Comparison of ENCODE assay signal across 16 cellular contexts in the genomic region with DNA sequence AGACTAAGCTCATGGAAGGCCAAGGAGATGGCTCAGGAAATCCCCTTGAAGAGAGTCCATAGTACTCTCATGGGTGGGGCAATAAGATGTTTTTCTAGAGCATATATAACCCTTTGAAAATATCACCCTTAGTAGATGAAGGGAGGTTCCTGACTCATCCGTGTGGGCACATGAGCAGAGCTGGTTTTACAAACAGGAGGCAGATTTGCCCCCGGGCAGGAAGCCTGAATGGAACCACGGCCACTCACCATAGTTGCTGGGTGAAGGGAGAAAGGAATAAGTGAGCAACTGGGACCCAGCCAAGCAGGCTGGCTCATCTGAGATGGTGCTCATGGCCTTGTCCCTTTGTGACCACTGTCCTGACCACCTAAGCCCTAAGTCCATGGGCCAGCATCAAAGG.
"Had no signal": no experiment of that assay in that cellular context is flagged by ENCODE, and none has a peak within 500 bp of the region (broad histone marks: within the 10 kb centered on the region; RNA-seq: fewer than 3 reads in every experiment).

No MANE protein-coding gene starts in this region.

- DNase-seq: activated CD8-positive, alpha-beta memory T cell treated with anti-CD3 and anti-CD28 coated beads, Interleukin-2, amount 10 ng/mL, durations not matched to agents 7 days and 5 days; activated gamma-delta T cell treated with Interleukin-2 at 50 U/mL for 16 hours; activated T-cell treated with anti-CD3 and anti-CD28 coated beads, Interleukin-2, amount 50 U/mL, for 72 hours; central memory CD4-positive, alpha-beta T cell; effector memory CD4-positive, alpha-beta T cell; glutamatergic neuron; immature natural killer cell; natural killer cell; posterior cingulate gyrus; stimulated activated CD4-positive, alpha-beta T cell treated with anti-CD3 and anti-CD28 coated beads, Interleukin-4, amount 100 ng/mL, for 4 hours; T-helper 17 cell; uterus had no signal

- H3K4me1 Mint-ChIP-seq: immature natural killer cell had no signal

- H3K27me3 ChIP-seq: ascending aorta, right atrium auricular region, uterus had no signal

- ATAC-seq: activated CD4-positive, CD25-positive, alpha-beta regulatory T cell treated with anti-CD3 and anti-CD28 coated beads, Interleukin-2, amount 50 U/mL, for 24 hours; activated CD8-positive, alpha-beta memory T cell treated with anti-CD3 and anti-CD28 coated beads, Interleukin-2, amount 10 ng/mL, durations not matched to agents 7 days and 5 days; activated T-cell treated with anti-CD3 and anti-CD28 coated beads, Interleukin-2, amount 50 U/mL, for 72 hours; natural killer cell; T-helper 17 cell had no signal

- H3K36me3 ChIP-seq: ascending aorta, right atrium auricular region, uterus had no signal

- H3K4me1 ChIP-seq: ascending aorta, right atrium auricular region, uterus had no signal

- H3K4me3 Mint-ChIP-seq: activated CD8-positive, alpha-beta memory T cell treated with anti-CD3 and anti-CD28 coated beads, Interleukin-2, amount 10 ng/mL, durations not matched to agents 7 days and 5 days; activated T-cell treated with anti-CD3 and anti-CD28 coated beads, Interleukin-2, amount 50 U/mL, for 72 hours; immature natural killer cell; natural killer cell; T-helper 17 cell had no signal

- H3K4me3 ChIP-seq: ascending aorta, right atrium auricular region, skin epidermis, uterus had no signal

- H3K9me3 ChIP-seq: ascending aorta, right atrium auricular region, uterus had no signal

- H3K36me3 Mint-ChIP-seq: activated CD8-positive, alpha-beta memory T cell treated with anti-CD3 and anti-CD28 coated beads, Interleukin-2, amount 10 ng/mL, durations not matched to agents 7 days and 5 days; immature natural killer cell; natural killer cell had no signal

- H3K9me3 Mint-ChIP-seq: activated T-cell treated with anti-CD3 and anti-CD28 coated beads, Interleukin-2, amount 50 U/mL, for 72 hours; immature natural killer cell; natural killer cell had no signal

- H3K27ac ChIP-seq: ascending aorta, right atrium auricular region, skin epidermis, uterus had no signal
